In genomic region chr17:61232871-61233270, GRCh38 we compare ENCODE assay signal across 1 cellular context.
A peak's percentile ranks its signal among the peaks of the same experiment; 100 is the strongest.
TF ChIP-seq lines count a peak whose summit lies in the region.

No MANE protein-coding gene starts in this region.

TF ChIP-seq in HepG2, 621 proteins besides CTCF, POLR2A, EP300 and RAD21 (continued from another document):
- no peak for TF ChIP-seq ARID4A (CRISPR knock-in tag; IDR thresholded peaks at IDR 0.05; ENCODE audit: borderline replicate concordance)
- TF ChIP-seq ZNF432 (CRISPR knock-in tag; IDR thresholded peaks at IDR 0.05; ENCODE audit: borderline replicate concordance) = no peak
- no peak for TF ChIP-seq KAT2B (IDR thresholded peaks at IDR 0.05; ENCODE audit: borderline replicate concordance, low read depth, low read length)
- no peak for TF ChIP-seq RXRB (CRISPR knock-in tag; IDR thresholded peaks at IDR 0.05; ENCODE audit: borderline replicate concordance)
- no peak for TF ChIP-seq ZNF777 (CRISPR knock-in tag; IDR thresholded peaks at IDR 0.05)
- TF ChIP-seq ZNF7 (CRISPR knock-in tag; IDR thresholded peaks at IDR 0.05) = peak; percentile 40; the same call in 1 of the 2 replicates
